Comparison of ENCODE assay signal across 9 cellular contexts in the genomic region with DNA sequence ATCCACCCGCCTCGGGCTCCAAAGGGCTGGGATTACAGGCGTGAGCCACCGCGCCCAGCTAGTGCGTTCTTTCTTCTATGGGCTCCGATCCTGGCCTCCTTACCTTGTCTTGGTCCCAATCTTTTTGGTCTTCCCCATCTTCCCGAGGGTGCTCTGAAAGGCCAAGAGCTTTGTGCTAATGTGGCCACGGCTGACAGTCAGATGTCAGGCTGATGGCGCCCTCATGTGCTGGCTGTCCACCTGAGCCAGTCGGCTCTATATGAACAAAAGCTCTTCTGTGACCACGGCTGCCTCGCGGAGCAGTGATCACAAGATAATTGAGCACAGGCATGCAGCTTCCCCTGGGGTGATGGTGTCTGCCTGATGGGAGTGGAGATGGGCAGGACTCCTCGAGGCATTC. TPM values are rescaled to one million over a fixed set of nuclear protein-coding genes. Genes with fewer than 3 reads are reported as not detected.
DNase-seq lines count a peak whose midpoint lies in the region; ATAC-seq, FAIRE-seq and TF ChIP-seq lines count a peak whose summit lies in the region.
"Had no signal": no experiment of that assay in that cellular context is flagged by ENCODE, and none has a peak within 500 bp of the region (broad histone marks: within the 10 kb centered on the region; RNA-seq: fewer than 3 reads in every experiment).

No MANE protein-coding gene starts in this region.

- DNase-seq in activated CD4-positive, alpha-beta memory T cell treated with anti-CD3 and anti-CD28 coated beads for 36 hours: peak; percentile 35
- no peak for DNase-seq in activated CD4-positive, alpha-beta memory T cell treated with anti-CD3 and anti-CD28 coated beads, Interleukin-2, amount 10 ng/mL, durations not matched to agents 7 days and 5 days
- DNase-seq in NCI-H526 treated with DMSO at 0.1 percent for 48 hours (lab: John Stamatoyannopoulos, UW) (peak; percentile 54), H1 (ENCODE audit: low read depth in 1 of 2, low spot score in 2 of 2) (peak; percentile 43 to 66), thyroid gland (peak; percentile 28 to 30), activated T-cell treated with anti-CD3 and anti-CD28 coated beads for 4 hours (no peak)
- no peak for DNase-seq in effector memory CD8-positive, alpha-beta T cell
- DNase-seq: aorta had no signal

- H2BK120ac ChIP-seq in H1 (replicated peaks; ENCODE audit: low read depth, low read length): no peak overlapping the region

- H3K23me2 ChIP-seq in H1 (ENCODE audit: low read depth, low read length): no peaks in the 10 kb centered on the region

- no peaks in the 10 kb centered on the region for H3K9me3 Mint-ChIP-seq in activated CD4-positive, alpha-beta memory T cell treated with anti-CD3 and anti-CD28 coated beads for 36 hours
- no peaks in the 10 kb centered on the region for H3K9me3 Mint-ChIP-seq in activated CD4-positive, alpha-beta memory T cell treated with anti-CD3 and anti-CD28 coated beads, Interleukin-2, amount 10 ng/mL, durations not matched to agents 7 days and 5 days
- no peaks in the 10 kb centered on the region for H3K9me3 Mint-ChIP-seq in effector memory CD8-positive, alpha-beta T cell

- H3K56ac ChIP-seq in H1 (replicated peaks; ENCODE audit: insufficient read length, low read depth, low read length): no peak overlapping the region

- peaks cover 11 to 28% (median 23%) of the 10 kb centered on the region in 4 experiments for H3K36me3 ChIP-seq in H1 (ENCODE audit: control insufficient read depth in 2 of 4, insufficient read depth in 4 of 4, low read length in 3 of 4)
- peaks cover 0 to 2% of the 10 kb centered on the region in 2 donors for H3K36me3 ChIP-seq in thyroid gland

- no peak for TF ChIP-seq POLR2A in H1 (IDR thresholded peaks at IDR 0.05; ENCODE audit: control extremely low read depth in 1 of 2, low read depth in 2 of 2, low read length in 2 of 2)
- no peak for TF ChIP-seq POLR2A in thyroid gland (IDR thresholded peaks at IDR 0.05)

- peaks cover 0 to 3% of the 10 kb centered on the region in 2 experiments for H4K20me1 ChIP-seq in H1 (replicated peaks in 1 of 2; ENCODE audit: control insufficient read depth in 1 of 2, insufficient read depth in 2 of 2, low read length in 2 of 2)

- no peak overlapping the region for H3K4me3 Mint-ChIP-seq in activated CD4-positive, alpha-beta memory T cell treated with anti-CD3 and anti-CD28 coated beads for 36 hours
- H3K4me3 Mint-ChIP-seq in activated CD4-positive, alpha-beta memory T cell treated with anti-CD3 and anti-CD28 coated beads, Interleukin-2, amount 10 ng/mL, durations not matched to agents 7 days and 5 days: no peak overlapping the region
- H3K4me3 Mint-ChIP-seq in effector memory CD8-positive, alpha-beta T cell: no peak overlapping the region

- H2AK5ac ChIP-seq in H1 (ENCODE audit: low read depth, low read length): no peak overlapping the region

- no peak for TF ChIP-seq EP300 in H1 (IDR thresholded peaks at IDR 0.05; ENCODE audit: borderline replicate concordance in 1 of 2, low read depth in 2 of 2, low read length in 2 of 2)

- 87% methylated on average over 15 of the region's 15 CpGs; no CpG with 5 or more reads in 1 of the 2 experiments for WGBS in H1 (ENCODE audit: extremely low coverage in 1 of 2, insufficient coverage in 1 of 2, insufficient read length in 1 of 2, insufficient replicate concordance in 2 of 2, low coverage in 1 of 2, low lambda C conversion rate in 2 of 2, missing lambda C conversion rate in 1 of 2), 2 experiments
- WGBS in thyroid gland, 2 donors: 60 to 70% methylated on average over 11 to 15 of the region's 15 CpGs

- no peak for ATAC-seq in effector memory CD8-positive, alpha-beta T cell (replicated peaks)
- ATAC-seq in GM18520 (IDR thresholded peaks at IDR 0.05; ENCODE audit: unreplicated experiment): no peak

- peaks cover 3 to 16% of the 10 kb centered on the region in 2 experiments; a peak in 2 of 4 replicates for H3K9me3 ChIP-seq in H1 (ENCODE audit: insufficient read depth in 2 of 2, low read depth in 1 of 2, low read length in 1 of 2)
- H3K9me3 ChIP-seq in thyroid gland: no peaks in the 10 kb centered on the region

- no peak overlapping the region for H3K4me2 ChIP-seq in H1 (ENCODE audit: insufficient read depth in 1 of 2, low read depth in 2 of 2, low read length in 2 of 2)

- H3K14ac ChIP-seq in H1 (ENCODE audit: insufficient read length): no peak overlapping the region

- no peak overlapping the region for H3K4ac ChIP-seq in H1 (replicated peaks; ENCODE audit: insufficient read length, low read depth, low read length)

- no peak overlapping the region for H3K9ac ChIP-seq in H1 (replicated peaks in 1 of 4; ENCODE audit: extremely low read depth in 1 of 4, low read depth in 3 of 4, low read length in 3 of 4)

- no peak overlapping the region; the same call in 1 of the 2 replicates for H3K18ac ChIP-seq in H1 (ENCODE audit: extremely low read depth, low read length)

- H3K79me1 ChIP-seq in H1 (ENCODE audit: low read depth, low read length): no peaks in the 10 kb centered on the region

- POLR2A ChIA-PET in activated CD4-positive, alpha-beta memory T cell treated with anti-CD3 and anti-CD28 coated beads for 36 hours (lab: Charles Lee): no interaction called here
- POLR2A ChIA-PET in activated CD4-positive, alpha-beta memory T cell treated with anti-CD3 and anti-CD28 coated beads, Interleukin-2, amount 10 ng/mL, durations not matched to agents 7 days and 5 days (lab: Charles Lee): no interaction called here
- POLR2A ChIA-PET in H1 (lab: Charles Lee; ENCODE audit: partially characterized antibody): interaction anchor here (0.7 to 1.9 kb wide), 7 partner anchors 9 to 158 kb away, joined by 3 to 12 read pairs (median 3); partner anchors contain the start of genes AHCYL2 and SMO

- FAIRE-seq in H1 (lab: Jason Lieb, UNC): no peak

- H3K27me3 ChIP-seq in H1 (replicated peaks in 1 of 4; ENCODE audit: control insufficient read depth in 3 of 4, extremely low read depth in 1 of 4, insufficient read depth in 3 of 4, low read length in 3 of 4): no peaks in the 10 kb centered on the region
- H3K27me3 ChIP-seq in thyroid gland: no peaks in the 10 kb centered on the region

- H4K8ac ChIP-seq in H1 (ENCODE audit: extremely low read depth, insufficient read depth, low read length): peak overlapping the region; percentile 9; the same call in 1 of the 2 replicates

- TF ChIP-seq CTCF in H1 (IDR thresholded peaks at IDR 0.05; ENCODE audit: control extremely low read depth in 1 of 3, insufficient read depth in 1 of 3, low read depth in 1 of 3, low read length in 3 of 3) (peak; percentile 58 to 66 (median 64)), thyroid gland (IDR thresholded peaks at IDR 0.05) (no peak)

- no peak overlapping the region for H3K27ac Mint-ChIP-seq in activated CD4-positive, alpha-beta memory T cell treated with anti-CD3 and anti-CD28 coated beads for 36 hours
- H3K27ac Mint-ChIP-seq in activated CD4-positive, alpha-beta memory T cell treated with anti-CD3 and anti-CD28 coated beads, Interleukin-2, amount 10 ng/mL, durations not matched to agents 7 days and 5 days: no peak overlapping the region
- H3K27ac Mint-ChIP-seq in effector memory CD8-positive, alpha-beta T cell: no peak overlapping the region

- peak; percentile 74 to 84 for TF ChIP-seq RAD21 in H1 (IDR thresholded peaks at IDR 0.05 in 1 of 2, conservative IDR thresholded peaks at IDR 0.05 in 1 of 2; ENCODE audit: low read depth in 2 of 2, low read length in 2 of 2)

- no peaks in the 10 kb centered on the region for H3K79me2 ChIP-seq in H1 (ENCODE audit: control insufficient read depth in 1 of 2, insufficient read depth in 2 of 2, low read length in 2 of 2)

- H4K91ac ChIP-seq in H1 (replicated peaks; ENCODE audit: insufficient read length, low read length): no peak overlapping the region

- no peak overlapping the region for H2BK15ac ChIP-seq in H1 (ENCODE audit: low read length)

- no peaks in the 10 kb centered on the region for H3K4me1 Mint-ChIP-seq in activated CD4-positive, alpha-beta memory T cell treated with anti-CD3 and anti-CD28 coated beads for 36 hours (ENCODE audit: low read depth)
- peaks cover 2% of the 10 kb centered on the region for H3K4me1 Mint-ChIP-seq in activated CD4-positive, alpha-beta memory T cell treated with anti-CD3 and anti-CD28 coated beads, Interleukin-2, amount 10 ng/mL, durations not matched to agents 7 days and 5 days
- peaks cover 2 to 3% of the 10 kb centered on the region in 2 donors for H3K4me1 Mint-ChIP-seq in effector memory CD8-positive, alpha-beta T cell (ENCODE audit: low read depth in 2 of 2)

- H2BK5ac ChIP-seq in H1 (ENCODE audit: low read depth, low read length): no peak overlapping the region

- no peaks in the 10 kb centered on the region for H3K36me3 Mint-ChIP-seq in activated CD4-positive, alpha-beta memory T cell treated with anti-CD3 and anti-CD28 coated beads for 36 hours
- no peaks in the 10 kb centered on the region for H3K36me3 Mint-ChIP-seq in activated CD4-positive, alpha-beta memory T cell treated with anti-CD3 and anti-CD28 coated beads, Interleukin-2, amount 10 ng/mL, durations not matched to agents 7 days and 5 days (ENCODE audit: low read depth)
- H3K36me3 Mint-ChIP-seq in effector memory CD8-positive, alpha-beta T cell (ENCODE audit: insufficient read depth): no peaks in the 10 kb centered on the region

- no peaks in the 10 kb centered on the region; a peak in 1 of 7 replicates for H3K4me1 ChIP-seq in H1 (replicated peaks in 1 of 4; ENCODE audit: control insufficient read depth in 3 of 4, insufficient read depth in 4 of 4, low read length in 3 of 4)
- H3K4me1 ChIP-seq in thyroid gland: peaks cover 0 to 6% of the 10 kb centered on the region in 2 donors

- CTCF ChIA-PET in activated CD4-positive, alpha-beta memory T cell treated with anti-CD3 and anti-CD28 coated beads for 36 hours (lab: Charles Lee): interaction anchor here (0.9 to 3.0 kb wide), 5 partner anchors 8 to 85 kb away, joined by 4 to 15 read pairs (median 4); no protein-coding TSS in a partner anchor
- CTCF ChIA-PET in activated CD4-positive, alpha-beta memory T cell treated with anti-CD3 and anti-CD28 coated beads, Interleukin-2, amount 10 ng/mL, durations not matched to agents 7 days and 5 days (lab: Charles Lee): interaction anchor here (0.8 to 1.6 kb wide), 3 partner anchors 50 to 192 kb away, joined by 3 to 11 read pairs (median 6); no protein-coding TSS in a partner anchor
- CTCF ChIA-PET in H1 (lab: Charles Lee; ENCODE audit: partially characterized antibody): interaction anchor here (0.8 to 10.6 kb wide), 25 partner anchors 10 to 310 kb away, joined by 3 to 258 read pairs (median 4); partner anchors contain the start of gene STRIP2

- H2BK20ac ChIP-seq in H1 (ENCODE audit: low read length): no peak overlapping the region

- intact Hi-C loops in activated CD4-positive, alpha-beta memory T cell treated with anti-CD3 and anti-CD28 coated beads for 36 hours (cut with micrococcal nuclease): loop anchor here (5.0 kb wide), 2 partner anchors 122 to 312 kb away; no protein-coding TSS in a partner anchor
- intact Hi-C loops in thyroid gland (cut with DNase I): loop anchor here (5.0 kb wide), 2 partner anchors 52 to 312 kb away; no protein-coding TSS in a partner anchor

- peaks cover 8% of the 10 kb centered on the region for H3K27me3 Mint-ChIP-seq in activated CD4-positive, alpha-beta memory T cell treated with anti-CD3 and anti-CD28 coated beads for 36 hours
- H3K27me3 Mint-ChIP-seq in activated CD4-positive, alpha-beta memory T cell treated with anti-CD3 and anti-CD28 coated beads, Interleukin-2, amount 10 ng/mL, durations not matched to agents 7 days and 5 days: peaks cover 14% of the 10 kb centered on the region
- peaks cover 17 to 58% of the 10 kb centered on the region in 2 donors for H3K27me3 Mint-ChIP-seq in effector memory CD8-positive, alpha-beta T cell

- H3K27ac ChIP-seq in H1 (ENCODE audit: low read depth, low read length): no peak overlapping the region
- no peak overlapping the region for H3K27ac ChIP-seq in thyroid gland

- H2AFZ ChIP-seq in H1 (ENCODE audit: low read length): no peak overlapping the region

- H4K5ac ChIP-seq in H1 (ENCODE audit: insufficient read length, low read depth, low read length): no peak overlapping the region

- H2BK12ac ChIP-seq in H1 (ENCODE audit: low read depth, low read length): no peak overlapping the region

- H3K23ac ChIP-seq in H1 (ENCODE audit: insufficient read length): no peak overlapping the region

- 0 out of 8 replicates have a peak overlapping the region, but pooled peaks of 1 of the 4 experiments have one; percentile 1 for H3K4me3 ChIP-seq in H1 (ENCODE audit: extremely low read depth in 1 of 4, insufficient read depth in 2 of 4, low read depth in 3 of 4, low read length in 4 of 4)
- H3K4me3 ChIP-seq in thyroid gland (replicated peaks in 1 of 3): no peak overlapping the region

RNA-seq across cellular contexts. Expression of gene AHCYL2, which starts 11.0 kb away (rescaled TPM):
- 10 to 100 TPM; 16.4 to 17.1 TPM for total RNA-seq in activated CD4-positive, alpha-beta memory T cell treated with anti-CD3 and anti-CD28 coated beads for 36 hours
- 10 to 100 TPM; 18.5 to 21.0 TPM for total RNA-seq in activated CD4-positive, alpha-beta memory T cell treated with anti-CD3 and anti-CD28 coated beads, Interleukin-2, amount 10 ng/mL, durations not matched to agents 7 days and 5 days
- total RNA-seq in H1 (2021; fragmentation: NEBNext Ultra II Directional; extraction: Animal tissue kit (Norgen Biotek cat#: 25700)): 25.4 and 30.5 TPM in 2 replicates
- 16.6 and 20.7 TPM in 2 replicates for polyA plus RNA-seq in H1 (2011; rRNA removed)
- 24.5 TPM for polyA plus RNA-seq in H1 (2011; cell fraction: cytosol; rRNA removed)
- 21.5 TPM for polyA plus RNA-seq in H1 (2011; cell fraction: nucleus; rRNA removed)
- 17.0 to 21.9 TPM (median 20.4 TPM) in 4 replicates for polyA plus RNA-seq in H1 (2012, experiment 1 of 2)
- 2.8 TPM for polyA plus RNA-seq in H1 (2012, experiment 2 of 2)
- 11.9 TPM for polyA plus RNA-seq in H1 (2013, experiment 1 of 2)
- polyA plus RNA-seq in H1 (2013, experiment 2 of 2): 11.6 TPM
- polyA minus RNA-seq in H1 (2011; rRNA and poly(A)+ RNA removed): 48.6 and 60.4 TPM in 2 replicates
- polyA minus RNA-seq in H1 (2011; cell fraction: cytosol; rRNA and poly(A)+ RNA removed): 19.4 TPM
- polyA minus RNA-seq in H1 (2011; cell fraction: nucleus; rRNA and poly(A)+ RNA removed): 20.4 TPM
- 100 to 1,000 TPM in 2 of 4 donors, 10 to 100 TPM in 2; 83.2 to 149 (median 101) TPM for total RNA-seq in thyroid gland

RNA-seq across cellular contexts. Expression of gene SMO, which starts 25.4 kb away (rescaled TPM):
- under 1 TPM; 0.12 to 0.21 TPM for total RNA-seq in activated CD4-positive, alpha-beta memory T cell treated with anti-CD3 and anti-CD28 coated beads for 36 hours
- not detected for total RNA-seq in activated CD4-positive, alpha-beta memory T cell treated with anti-CD3 and anti-CD28 coated beads, Interleukin-2, amount 10 ng/mL, durations not matched to agents 7 days and 5 days
- 61.2 and 64.5 TPM in 2 replicates for total RNA-seq in H1 (2021; fragmentation: NEBNext Ultra II Directional; extraction: Animal tissue kit (Norgen Biotek cat#: 25700))
- 67.6 and 75.0 TPM in 2 replicates for polyA plus RNA-seq in H1 (2011; rRNA removed)
- 60.1 TPM for polyA plus RNA-seq in H1 (2011; cell fraction: cytosol; rRNA removed)
- 137 TPM for polyA plus RNA-seq in H1 (2011; cell fraction: nucleus; rRNA removed)
- 43.2 to 67.8 TPM (median 62.6 TPM) in 4 replicates for polyA plus RNA-seq in H1 (2012, experiment 1 of 2)
- polyA plus RNA-seq in H1 (2012, experiment 2 of 2): 59.7 TPM
- 43.2 TPM for polyA plus RNA-seq in H1 (2013, experiment 1 of 2)
- 45.3 TPM for polyA plus RNA-seq in H1 (2013, experiment 2 of 2)
- 98.6 and 143 TPM in 2 replicates for polyA minus RNA-seq in H1 (2011; rRNA and poly(A)+ RNA removed)
- polyA minus RNA-seq in H1 (2011; cell fraction: cytosol; rRNA and poly(A)+ RNA removed): 63.4 TPM
- 48.7 TPM for polyA minus RNA-seq in H1 (2011; cell fraction: nucleus; rRNA and poly(A)+ RNA removed)
- 10 to 100 TPM; 10.5 to 17.4 (median 14.7) TPM for total RNA-seq in thyroid gland

Comparison
In these comparisons a context has a peak if more than half of its experiments do, and no peak if none do; other contexts are left out.
1. DNase-seq: peak in activated CD4-positive, alpha-beta memory T cell treated with anti-CD3 and anti-CD28 coated beads for 36 hours (single experiment), NCI-H526 treated with DMSO at 0.1 percent for 48 hours (single experiment), H1 (2 of 2) and thyroid gland (2 of 2); none in activated CD4-positive, alpha-beta memory T cell treated with anti-CD3 and anti-CD28 coated beads, Interleukin-2, amount 10 ng/mL, durations not matched to agents 7 days and 5 days (single experiment), effector memory CD8-positive, alpha-beta T cell (0 of 3) and activated T-cell treated with anti-CD3 and anti-CD28 coated beads for 4 hours (single experiment).
2. CTCF ChIP-seq: peak in H1 (3 of 3); none in thyroid gland (0 of 6).
3. RNA of gene SMO, which starts 25.4 kb away (total RNA-seq): 61.2 to 64.5 TPM in H1 and 10.5 to 17.4 TPM in thyroid gland; 0.12 to 0.21 TPM in activated CD4-positive, alpha-beta memory T cell treated with anti-CD3 and anti-CD28 coated beads for 36 hours and not detected in activated CD4-positive, alpha-beta memory T cell treated with anti-CD3 and anti-CD28 coated beads, Interleukin-2, amount 10 ng/mL, durations not matched to agents 7 days and 5 days; every median in the first group is over 4 times any median in the second.